Comparison of ENCODE assay signal across 1 cellular context in the genomic region with DNA sequence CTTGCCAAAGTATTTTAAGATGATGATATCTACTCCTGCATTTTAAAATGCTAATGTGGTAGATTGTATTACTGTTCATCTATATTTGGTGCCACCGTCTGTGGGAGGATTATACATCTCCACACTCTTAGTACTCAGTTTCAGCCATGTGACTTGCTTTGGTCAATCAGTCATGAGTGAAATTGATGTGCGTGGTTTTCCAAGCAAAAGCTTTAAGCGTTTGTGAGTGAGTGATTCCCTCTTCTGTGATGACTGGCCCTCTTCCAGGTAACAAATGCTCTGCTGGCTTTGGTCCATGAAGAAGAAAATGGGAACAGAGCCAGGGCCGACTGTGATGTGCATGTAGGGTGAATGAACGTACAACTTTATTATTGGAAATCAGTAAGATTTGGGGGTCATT.
TF ChIP-seq lines count a peak whose summit lies in the region.

No MANE protein-coding gene starts in this region.

TF ChIP-seq in GM12878, 131 proteins besides CTCF, POLR2A, EP300 and RAD21 (continued from another document and continues in another):
- TF ChIP-seq REST (IDR thresholded peaks at IDR 0.05; ENCODE audit: low read depth, low read length): no peak
- TF ChIP-seq, protein P1, sequence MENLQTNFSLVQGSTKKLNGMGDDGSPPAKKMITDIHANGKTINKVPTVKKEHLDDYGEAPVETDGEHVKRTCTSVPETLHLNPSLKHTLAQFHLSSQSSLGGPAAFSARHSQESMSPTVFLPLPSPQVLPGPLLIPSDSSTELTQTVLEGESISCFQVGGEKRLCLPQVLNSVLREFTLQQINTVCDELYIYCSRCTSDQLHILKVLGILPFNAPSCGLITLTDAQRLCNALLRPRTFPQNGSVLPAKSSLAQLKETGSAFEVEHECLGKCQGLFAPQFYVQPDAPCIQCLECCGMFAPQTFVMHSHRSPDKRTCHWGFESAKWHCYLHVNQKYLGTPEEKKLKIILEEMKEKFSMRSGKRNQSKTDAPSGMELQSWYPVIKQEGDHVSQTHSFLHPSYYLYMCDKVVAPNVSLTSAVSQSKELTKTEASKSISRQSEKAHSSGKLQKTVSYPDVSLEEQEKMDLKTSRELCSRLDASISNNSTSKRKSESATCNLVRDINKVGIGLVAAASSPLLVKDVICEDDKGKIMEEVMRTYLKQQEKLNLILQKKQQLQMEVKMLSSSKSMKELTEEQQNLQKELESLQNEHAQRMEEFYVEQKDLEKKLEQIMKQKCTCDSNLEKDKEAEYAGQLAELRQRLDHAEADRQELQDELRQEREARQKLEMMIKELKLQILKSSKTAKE (IDR thresholded peaks at IDR 0.05; ENCODE audit: low read depth, poor library complexity, severe bottlenecking): no peak
- TF ChIP-seq, protein P2, sequence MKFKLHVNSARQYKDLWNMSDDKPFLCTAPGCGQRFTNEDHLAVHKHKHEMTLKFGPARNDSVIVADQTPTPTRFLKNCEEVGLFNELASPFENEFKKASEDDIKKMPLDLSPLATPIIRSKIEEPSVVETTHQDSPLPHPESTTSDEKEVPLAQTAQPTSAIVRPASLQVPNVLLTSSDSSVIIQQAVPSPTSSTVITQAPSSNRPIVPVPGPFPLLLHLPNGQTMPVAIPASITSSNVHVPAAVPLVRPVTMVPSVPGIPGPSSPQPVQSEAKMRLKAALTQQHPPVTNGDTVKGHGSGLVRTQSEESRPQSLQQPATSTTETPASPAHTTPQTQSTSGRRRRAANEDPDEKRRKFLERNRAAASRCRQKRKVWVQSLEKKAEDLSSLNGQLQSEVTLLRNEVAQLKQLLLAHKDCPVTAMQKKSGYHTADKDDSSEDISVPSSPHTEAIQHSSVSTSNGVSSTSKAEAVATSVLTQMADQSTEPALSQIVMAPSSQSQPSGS (IDR thresholded peaks at IDR 0.05; ENCODE audit: low read length): no peak; the same call in 1 of the 2 replicates
- TF ChIP-seq, protein P3, sequence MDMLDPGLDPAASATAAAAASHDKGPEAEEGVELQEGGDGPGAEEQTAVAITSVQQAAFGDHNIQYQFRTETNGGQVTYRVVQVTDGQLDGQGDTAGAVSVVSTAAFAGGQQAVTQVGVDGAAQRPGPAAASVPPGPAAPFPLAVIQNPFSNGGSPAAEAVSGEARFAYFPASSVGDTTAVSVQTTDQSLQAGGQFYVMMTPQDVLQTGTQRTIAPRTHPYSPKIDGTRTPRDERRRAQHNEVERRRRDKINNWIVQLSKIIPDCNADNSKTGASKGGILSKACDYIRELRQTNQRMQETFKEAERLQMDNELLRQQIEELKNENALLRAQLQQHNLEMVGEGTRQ (IDR thresholded peaks at IDR 0.05; ENCODE audit: borderline replicate concordance, low read depth, low read length): no peak
- no peak for TF ChIP-seq TCF3 (IDR thresholded peaks at IDR 0.05; ENCODE audit: borderline replicate concordance, insufficient read depth, low read depth, low read length)
- no peak for TF ChIP-seq TCF12 (IDR thresholded peaks at IDR 0.05; ENCODE audit: low read depth, low read length)
- TF ChIP-seq POLR2AphosphoS5 (IDR thresholded peaks at IDR 0.05; ENCODE audit: low read length): no peak
- TF ChIP-seq EED (IDR thresholded peaks at IDR 0.05; ENCODE audit: low read depth): 0 out of 2 replicates have a peak, but pooled peaks have one; percentile 17
- no peak for TF ChIP-seq HDGF (IDR thresholded peaks at IDR 0.05)
- no peak for TF ChIP-seq HDAC2 (IDR thresholded peaks at IDR 0.05)
- TF ChIP-seq SMAD1 (IDR thresholded peaks at IDR 0.05; ENCODE audit: low read depth, partially characterized antibody): no peak
- TF ChIP-seq SMARCA5 (IDR thresholded peaks at IDR 0.05): no peak
- no peak for TF ChIP-seq CHD1 (IDR thresholded peaks at IDR 0.05; ENCODE audit: low read depth, low read length)
- no peak for TF ChIP-seq JUNB (IDR thresholded peaks at IDR 0.05)
- no peak for TF ChIP-seq PAX5 (IDR thresholded peaks at IDR 0.05; ENCODE audit: borderline replicate concordance, low read depth, low read length)
- no peak for TF ChIP-seq HSF1 (IDR thresholded peaks at IDR 0.05; ENCODE audit: low read depth, low read length)
- no peak for TF ChIP-seq ZNF207 (IDR thresholded peaks at IDR 0.05; ENCODE audit: borderline replicate concordance)
- TF ChIP-seq IRF4 (IDR thresholded peaks at IDR 0.05; ENCODE audit: low read depth, low read length): no peak
- TF ChIP-seq TAF1 (IDR thresholded peaks at IDR 0.05; ENCODE audit: borderline replicate concordance, low read depth, low read length): no peak
- no peak for TF ChIP-seq ATF7 (IDR thresholded peaks at IDR 0.05; ENCODE audit: low read depth)
- TF ChIP-seq PAX8 (IDR thresholded peaks at IDR 0.05): no peak
- TF ChIP-seq RUNX3 (IDR thresholded peaks at IDR 0.05; ENCODE audit: low read length): peak; percentile 41; the same call in 1 of the 2 replicates
- TF ChIP-seq ZBED1 (IDR thresholded peaks at IDR 0.05; ENCODE audit: borderline replicate concordance): no peak
- TF ChIP-seq RB1 (IDR thresholded peaks at IDR 0.05; ENCODE audit: borderline replicate concordance): no peak
- TF ChIP-seq CREB1 (IDR thresholded peaks at IDR 0.05; ENCODE audit: low read depth): no peak
- TF ChIP-seq, protein P4, sequence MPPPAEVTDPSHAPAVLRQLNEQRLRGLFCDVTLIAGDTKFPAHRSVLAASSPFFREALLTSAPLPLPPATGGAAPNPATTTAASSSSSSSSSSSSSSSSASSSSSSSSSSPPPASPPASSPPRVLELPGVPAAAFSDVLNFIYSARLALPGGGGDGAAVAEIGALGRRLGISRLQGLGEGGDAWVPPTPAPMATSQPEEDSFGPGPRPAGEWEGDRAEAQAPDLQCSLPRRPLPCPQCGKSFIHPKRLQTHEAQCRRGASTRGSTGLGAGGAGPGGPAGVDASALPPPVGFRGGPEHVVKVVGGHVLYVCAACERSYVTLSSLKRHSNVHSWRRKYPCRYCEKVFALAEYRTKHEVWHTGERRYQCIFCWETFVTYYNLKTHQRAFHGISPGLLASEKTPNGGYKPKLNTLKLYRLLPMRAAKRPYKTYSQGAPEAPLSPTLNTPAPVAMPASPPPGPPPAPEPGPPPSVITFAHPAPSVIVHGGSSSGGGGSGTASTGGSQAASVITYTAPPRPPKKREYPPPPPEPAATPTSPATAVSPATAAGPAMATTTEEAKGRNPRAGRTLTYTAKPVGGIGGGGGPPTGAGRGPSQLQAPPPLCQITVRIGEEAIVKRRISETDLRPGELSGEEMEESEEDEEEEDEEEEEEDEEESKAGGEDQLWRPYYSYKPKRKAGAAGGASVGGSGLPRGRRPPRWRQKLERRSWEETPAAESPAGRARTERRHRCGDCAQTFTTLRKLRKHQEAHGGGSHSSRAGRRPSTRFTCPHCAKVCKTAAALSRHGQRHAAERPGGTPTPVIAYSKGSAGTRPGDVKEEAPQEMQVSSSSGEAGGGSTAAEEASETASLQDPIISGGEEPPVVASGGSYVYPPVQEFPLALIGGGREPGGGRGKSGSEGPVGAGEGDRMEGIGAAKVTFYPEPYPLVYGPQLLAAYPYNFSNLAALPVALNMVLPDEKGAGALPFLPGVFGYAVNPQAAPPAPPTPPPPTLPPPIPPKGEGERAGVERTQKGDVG (CRISPR knock-in tag; IDR thresholded peaks at IDR 0.05): no peak
- no peak for TF ChIP-seq POU2F2 (IDR thresholded peaks at IDR 0.05; ENCODE audit: borderline replicate concordance, low read depth, low read length)
- TF ChIP-seq MTA2 (IDR thresholded peaks at IDR 0.05; ENCODE audit: low read depth): 0 out of 2 replicates have a peak, but pooled peaks have one; percentile 19
- no peak for TF ChIP-seq ZNF687 (IDR thresholded peaks at IDR 0.05)
- 0 out of 2 replicates have a peak, but pooled peaks have one; percentile 21 for TF ChIP-seq NFIC (IDR thresholded peaks at IDR 0.05; ENCODE audit: low read depth, low read length)
- TF ChIP-seq RAD51 (IDR thresholded peaks at IDR 0.05): peak; percentile 61; the same call in 1 of the 2 replicates
- peak in 1 of 2 experiments; percentile 28; a peak in 1 of 4 replicates for TF ChIP-seq BHLHE40 (IDR thresholded peaks at IDR 0.05; ENCODE audit: borderline replicate concordance in 1 of 2, low read depth in 2 of 2, low read length in 1 of 2)
- TF ChIP-seq IKZF2 (IDR thresholded peaks at IDR 0.05): peak in 1 of 2 experiments; percentile 12; a peak in 2 of 4 replicates
- TF ChIP-seq MTA3 (IDR thresholded peaks at IDR 0.05; ENCODE audit: borderline replicate concordance, low read length): no peak
- no peak for TF ChIP-seq KDM1A (IDR thresholded peaks at IDR 0.05; ENCODE audit: borderline replicate concordance)
- no peak for TF ChIP-seq SREBF2 (IDR thresholded peaks at IDR 0.05; ENCODE audit: low read length)
- no peak for TF ChIP-seq PML (IDR thresholded peaks at IDR 0.05; ENCODE audit: low read length)
- 0 out of 2 replicates have a peak, but pooled peaks have one; percentile 51 for TF ChIP-seq MEF2A (IDR thresholded peaks at IDR 0.05; ENCODE audit: insufficient read depth, low read depth, low read length)
- no peak for TF ChIP-seq CBX5 (IDR thresholded peaks at IDR 0.05; ENCODE audit: low read depth)
